ENCODE assay signal across 1 cellular context in genomic region chr17:7803981-7804380, GRCh38.
TF ChIP-seq lines count a peak whose summit lies in the region.

No MANE protein-coding gene starts in this region.

TF ChIP-seq in GM23338, 12 proteins besides CTCF, POLR2A, EP300 and RAD21 (continued from another document):
- no peak for TF ChIP-seq ZNF462 (CRISPR knock-in tag; IDR thresholded peaks at IDR 0.05)
- TF ChIP-seq POLR2AphosphoS5 (IDR thresholded peaks at IDR 0.05; ENCODE audit: low read depth) = no peak
- TF ChIP-seq REST (IDR thresholded peaks at IDR 0.05; ENCODE audit: unreplicated experiment) = no peak
- no peak for TF ChIP-seq ETS1 (IDR thresholded peaks at IDR 0.05)
- no peak for TF ChIP-seq CREB1 (CRISPR knock-in tag; IDR thresholded peaks at IDR 0.05; ENCODE audit: low read depth)
- no peak for TF ChIP-seq STAT1 (IDR thresholded peaks at IDR 0.05; ENCODE audit: unreplicated experiment)
- TF ChIP-seq ZNF331 (CRISPR knock-in tag; IDR thresholded peaks at IDR 0.05; ENCODE audit: low read depth) = no peak
